In genomic region chr10:18254692-18255091, GRCh38 we compare ENCODE assay signal across 1 cellular context.
TF ChIP-seq lines count a peak whose summit lies in the region.

No MANE protein-coding gene starts in this region.

TF ChIP-seq in SK-N-SH, 30 proteins besides CTCF, POLR2A, EP300 and RAD21 (continued from another document):
- TF ChIP-seq REST (IDR thresholded peaks at IDR 0.05; ENCODE audit: low read depth, low read length): no peak
